ENCODE assay signal across 29 cellular contexts in genomic region chr5:14958196-14958595, GRCh38.
A peak's percentile ranks its signal among the peaks of the same experiment; 100 is the strongest.
DNase-seq lines count a peak whose midpoint lies in the region; ATAC-seq and TF ChIP-seq lines count a peak whose summit lies in the region.
"Had no signal": no experiment of that assay in that cellular context is flagged by ENCODE, and none has a peak within 500 bp of the region (broad histone marks: within the 10 kb centered on the region; RNA-seq: fewer than 3 reads in every experiment).

No MANE protein-coding gene starts in this region.

- ATAC-seq in RWPE2 (ENCODE audit: low read depth), result peak; percentile 48
- ATAC-seq: natural killer cell treated with Interleukin-12 subunit alpha and Interleukin-12 subunit beta and Interleukin-15 and Interleukin-18, amount 100 ng/mL, for 72 hours had no signal

- no peaks in the 10 kb centered on the region for H3K36me3 ChIP-seq in GM23248 (ENCODE audit: low read depth)
- no peaks in the 10 kb centered on the region for H3K36me3 ChIP-seq in RWPE2 (ENCODE audit: low read depth)
- H3K36me3 ChIP-seq in trophoblast cell (ENCODE audit: control insufficient read depth in 1 of 2, insufficient read depth in 2 of 2, low read length in 2 of 2), result no peaks in the 10 kb centered on the region
- H3K36me3 ChIP-seq: esophagus squamous epithelium, spleen had no signal

- H4K91ac ChIP-seq in trophoblast cell (ENCODE audit: low read depth, low read length), result no peak overlapping the region

- peak overlapping the region; percentile 33 for H2BK5ac ChIP-seq in trophoblast cell (ENCODE audit: low read depth, low read length, poor library complexity)

- H3K27me3 ChIP-seq in GM23248 (replicated peaks; ENCODE audit: insufficient read depth) (no peaks in the 10 kb centered on the region), RWPE2 (ENCODE audit: insufficient read depth, poor library complexity, severe bottlenecking) (no peaks in the 10 kb centered on the region), trophoblast cell (ENCODE audit: insufficient read depth, low read length) (no peaks in the 10 kb centered on the region)
- H3K27me3 ChIP-seq: esophagus squamous epithelium, spleen had no signal

- no peak overlapping the region for H2BK12ac ChIP-seq in trophoblast cell (ENCODE audit: low read length)

- H3K14ac ChIP-seq in trophoblast cell (ENCODE audit: low read length), result no peak overlapping the region

- H3K9me3 ChIP-seq in GM23248 (ENCODE audit: low read depth), result no peaks in the 10 kb centered on the region
- H3K9me3 ChIP-seq in RWPE2 (ENCODE audit: severe bottlenecking), result no peaks in the 10 kb centered on the region
- H3K9me3 ChIP-seq in trophoblast cell (ENCODE audit: insufficient read depth, low read depth, low read length), result no peaks in the 10 kb centered on the region
- H3K9me3 ChIP-seq: esophagus squamous epithelium, mucosa of descending colon, spleen had no signal

- H2AFZ ChIP-seq in GM23248 (no peak overlapping the region), trophoblast cell (ENCODE audit: insufficient read depth, low read length, poor library complexity) (no peak overlapping the region)

- H3F3A ChIP-seq in GM23248 (ENCODE audit: insufficient read depth), result no peaks in the 10 kb centered on the region

- H3K4me2 ChIP-seq in GM23248 (ENCODE audit: unreplicated experiment) (no peak overlapping the region), trophoblast cell (ENCODE audit: low read length) (no peak overlapping the region)

- no peak overlapping the region for H3K9ac ChIP-seq in GM23248
- H3K9ac ChIP-seq in trophoblast cell (ENCODE audit: low read length), result no peak overlapping the region

- no peak overlapping the region for H4K12ac ChIP-seq in trophoblast cell (ENCODE audit: low read depth, low read length)

- H3K79me1 ChIP-seq in trophoblast cell (ENCODE audit: low read length), result peaks cover 25% of the 10 kb centered on the region

- H3K4me1 ChIP-seq in GM23248 (ENCODE audit: insufficient read depth) (peaks cover 10% of the 10 kb centered on the region; the same call in 1 of the 2 replicates), RWPE2 (ENCODE audit: insufficient read depth, poor library complexity, severe bottlenecking) (peaks cover 20% of the 10 kb centered on the region), trophoblast cell (ENCODE audit: control insufficient read depth in 1 of 2, insufficient read depth in 2 of 2, low read length in 2 of 2) (peaks cover 10 to 19% of the 10 kb centered on the region in 2 experiments)
- H3K4me1 ChIP-seq: spleen had no signal

- H3K4ac ChIP-seq in trophoblast cell (ENCODE audit: low read depth, low read length), result no peak overlapping the region

- H4K8ac ChIP-seq in trophoblast cell (ENCODE audit: low read depth, low read length), result no peak overlapping the region

- H3K79me2 ChIP-seq in GM23248 (ENCODE audit: insufficient read depth) (no peaks in the 10 kb centered on the region), trophoblast cell (ENCODE audit: control insufficient read depth, insufficient read depth, low read length, poor library complexity) (no peaks in the 10 kb centered on the region)

- no peak for TF ChIP-seq POLR2A in lower leg skin (IDR thresholded peaks at IDR 0.05)

- H3K27ac ChIP-seq in GM23248 (no peak overlapping the region), RWPE2 (ENCODE audit: poor library complexity, severe bottlenecking) (peak overlapping the region; percentile 35), trophoblast cell (ENCODE audit: low read depth, low read length) (no peak overlapping the region)
- H3K27ac ChIP-seq: esophagus squamous epithelium, SK-N-MC, spleen had no signal

- no peaks in the 10 kb centered on the region for H4K20me1 ChIP-seq in GM23248 (ENCODE audit: insufficient read depth)

- WGBS in GM23248 (ENCODE audit: low coverage in 1 of 2, low lambda C conversion rate in 2 of 2, missing lambda C conversion rate in 2 of 2), 2 experiments, result 83 to 90% methylated on average over 2 of the region's 2 CpGs
- no CpG with 5 or more reads among the region's 2 CpGs for WGBS in trophoblast cell (ENCODE audit: extremely low coverage, insufficient coverage, insufficient read length)
- 48 to 50% methylated on average over 2 of the region's 2 CpGs for WGBS in lower leg skin, 2 donors

- in situ Hi-C loops in GM23248 (cut with MboI), result no loop called here

- H3K18ac ChIP-seq in trophoblast cell (ENCODE audit: low read length), result no peak overlapping the region

- no peak for TF ChIP-seq CTCF in RWPE2 (IDR thresholded peaks at IDR 0.05; ENCODE audit: poor library complexity, severe bottlenecking)
- TF ChIP-seq CTCF in lower leg skin (IDR thresholded peaks at IDR 0.05), result no peak

- intact Hi-C loops in lower leg skin (cut with DNase I; ENCODE audit: low total_unique reads), result no loop called here

- no peak overlapping the region for H3K23ac ChIP-seq in trophoblast cell (ENCODE audit: low read length)

- no peak overlapping the region for H2BK120ac ChIP-seq in trophoblast cell (ENCODE audit: insufficient read depth, low read length, poor library complexity)

- DNase-seq in GM23248 (peak; percentile 58), RWPE2 (ENCODE audit: low spot score) (no peak), fibroblast of gingiva (ENCODE audit: low read depth) (peak; percentile 34), trophoblast cell (no peak), lower leg skin (ENCODE audit: low spot score in 2 of 2) (no peak), GF-D8 (lab: John Stamatoyannopoulos, UW) (no peak), NCI-H345 (lab: John Stamatoyannopoulos, UW) (no peak), SK-N-DZ (ENCODE audit: low spot score) (no peak)
- DNase-seq: activated CD4-positive, CD25-positive, alpha-beta regulatory T cell treated with anti-CD3 and anti-CD28 coated beads, Interleukin-2, amount 50 U/mL, for 72 hours; activated CD8-positive, alpha-beta T cell treated with anti-CD3 and anti-CD28 coated beads for 36 hours; activated naive CD4-positive, alpha-beta T cell treated with anti-CD3 and anti-CD28 coated beads, Interleukin-2, amount 50 U/mL, for 16 hours; anterior cingulate cortex; C1 segment of cervical spinal cord; central memory CD4-positive, alpha-beta T cell; COR-L47; DMS79 treated with DMSO at 0.1 percent for 48 hours; esophagus squamous epithelium; HCEC 1CT; kidney glomerular epithelial cell; mucosa of descending colon; NCI-H1092 treated with DMSO at 0.1 percent for 48 hours; NCI-H187 treated with DMSO at 0.1 percent for 48 hours; NCI-H2227 treated with DMSO at 0.1 percent for 48 hours; NCI-H748 treated with DMSO at 0.1 percent for 48 hours; retina; spleen had no signal

- H2AK5ac ChIP-seq in trophoblast cell (ENCODE audit: low read length), result no peak overlapping the region

- no peaks in the 10 kb centered on the region for H3K9me2 ChIP-seq in GM23248 (ENCODE audit: insufficient read depth)

- H3K4me3 ChIP-seq in GM23248, result no peak overlapping the region
- no peak overlapping the region for H3K4me3 ChIP-seq in RWPE2 (ENCODE audit: severe bottlenecking)
- H3K4me3 ChIP-seq in trophoblast cell (ENCODE audit: low read depth, low read length), result no peak overlapping the region
- no peak overlapping the region for H3K4me3 ChIP-seq in lower leg skin (ENCODE audit: low read depth, poor library complexity, severe bottlenecking)
- H3K4me3 ChIP-seq: esophagus squamous epithelium, lung, mucosa of descending colon, SK-N-MC, spleen had no signal

Comparison
In these comparisons a context has a peak if more than half of its experiments do, and no peak if none do; other contexts are left out.
1. DNase-seq: peak in GM23248 (single experiment) and fibroblast of gingiva (single experiment); none in RWPE2 (single experiment), trophoblast cell (0 of 2), lower leg skin (0 of 2), GF-D8 (single experiment), NCI-H345 (single experiment) and SK-N-DZ (single experiment).